In genomic region chr19:33418461-33418860, GRCh38 we compare ENCODE assay signal across 1 cellular context.
TF ChIP-seq lines count a peak whose summit lies in the region.

No MANE protein-coding gene starts in this region.

TF ChIP-seq in IMR-90, 13 proteins besides CTCF, POLR2A, EP300 and RAD21 (continued from another document):
- TF ChIP-seq USF2 (IDR thresholded peaks at IDR 0.05; ENCODE audit: low read depth, low read length) (no peak), ELK1 (IDR thresholded peaks at IDR 0.05; ENCODE audit: borderline replicate concordance, low read depth, low read length) (no peak), NFE2L2 (IDR thresholded peaks at IDR 0.05; ENCODE audit: low read depth, low read length) (no peak), CEBPB (IDR thresholded peaks at IDR 0.05; ENCODE audit: low read depth, low read length) (no peak), RCOR1 (IDR thresholded peaks at IDR 0.05; ENCODE audit: insufficient replicate concordance, low read length) (no peak), MXI1 (IDR thresholded peaks at IDR 0.05; ENCODE audit: borderline replicate concordance, low read depth, low read length) (no peak), MAZ (IDR thresholded peaks at IDR 0.05; ENCODE audit: borderline replicate concordance, low read depth, low read length) (no peak), SMC3 (IDR thresholded peaks at IDR 0.05; ENCODE audit: low read depth, low read length) (no peak), RFX5 (IDR thresholded peaks at IDR 0.05; ENCODE audit: low read depth, low read length) (no peak)
